Comparison of ENCODE assay signal across 25 cellular contexts in the genomic region with DNA sequence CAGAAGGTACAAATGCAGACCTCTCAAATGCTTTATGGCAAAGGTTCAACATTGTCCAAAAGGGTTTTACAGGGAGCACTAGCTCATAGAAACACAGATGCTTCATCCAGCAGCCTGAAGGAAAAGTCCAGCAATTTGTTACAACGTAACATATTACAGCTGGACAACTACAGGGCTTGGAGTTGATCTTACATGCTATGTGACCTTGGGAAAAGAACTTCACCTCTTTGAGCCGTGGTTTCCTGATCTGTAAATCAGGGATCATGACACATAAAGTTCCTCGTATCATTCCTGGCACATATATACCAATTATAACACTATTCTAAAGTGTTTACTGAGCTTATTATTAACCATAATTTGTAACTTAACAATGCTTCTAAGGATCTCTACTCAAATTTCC.
"Had no signal": no experiment of that assay in that cellular context is flagged by ENCODE, and none has a peak within 500 bp of the region (broad histone marks: within the 10 kb centered on the region; RNA-seq: fewer than 3 reads in every experiment).

No MANE protein-coding gene starts in this region.

- H3K4me1 ChIP-seq: left lung, lower lobe of right lung, right lobe of liver, transverse colon had no signal

- FAIRE-seq: colon, TTC549 had no signal

- H3K4me3 Mint-ChIP-seq: activated naive CD8-positive, alpha-beta T cell treated with anti-CD3 and anti-CD28 coated beads, Interleukin-2, amount 10 ng/mL, durations not matched to agents 7 days and 5 days; effector memory CD8-positive, alpha-beta T cell; immature natural killer cell; nephron progenitor cell; stimulated activated naive CD8-positive, alpha-beta T cell treated with anti-CD3 and anti-CD28 coated beads, Interleukin-15, amount 100 ng/mL, for 72 hours had no signal

- H3K4me3 ChIP-seq: heart left ventricle, left lung, lower lobe of right lung, mucosa of descending colon, right lobe of liver, transverse colon had no signal

- H3K36me3 ChIP-seq: neutrophil had no signal

- H3K27ac Mint-ChIP-seq: activated naive CD8-positive, alpha-beta T cell treated with anti-CD3 and anti-CD28 coated beads, Interleukin-2, amount 10 ng/mL, durations not matched to agents 7 days and 5 days; nephron progenitor cell had no signal

- H3K9me3 Mint-ChIP-seq: activated naive CD8-positive, alpha-beta T cell treated with anti-CD3 and anti-CD28 coated beads, Interleukin-2, amount 10 ng/mL, durations not matched to agents 7 days and 5 days; effector memory CD8-positive, alpha-beta T cell; immature natural killer cell; nephron progenitor cell; stimulated activated naive CD8-positive, alpha-beta T cell treated with anti-CD3 and anti-CD28 coated beads, Interleukin-15, amount 100 ng/mL, for 72 hours had no signal

- H3K27ac ChIP-seq: left lung, lower lobe of right lung, neutrophil, right lobe of liver, transverse colon, VCaP had no signal

- ATAC-seq: effector memory CD8-positive, alpha-beta T cell; heart left ventricle; left lung; lower lobe of right lung; mucosa of descending colon; right lobe of liver; stimulated activated naive CD8-positive, alpha-beta T cell treated with anti-CD3 and anti-CD28 coated beads, Interleukin-15, amount 100 ng/mL, for 72 hours had no signal

- DNase-seq: activated CD4-positive, alpha-beta T cell treated with anti-CD3 and anti-CD28 coated beads for 4 hours; activated CD4-positive, alpha-beta T cell treated with anti-CD3 and anti-CD28 coated beads, Interleukin-2, amount 50 U/mL, for 4 hours; activated effector memory CD4-positive, alpha-beta T cell treated with Interleukin-2 at 50 U/mL for 16 hours; activated naive CD4-positive, alpha-beta T cell treated with Interleukin-2 at 50 U/mL for 16 hours; activated naive CD8-positive, alpha-beta T cell treated with anti-CD3 and anti-CD28 coated beads, Interleukin-2, amount 10 ng/mL, durations not matched to agents 7 days and 5 days; amniotic stem cell; central memory CD4-positive, alpha-beta T cell; effector memory CD8-positive, alpha-beta T cell; foreskin fibroblast; heart left ventricle; hypothalamus; immature natural killer cell; left lung; lower lobe of right lung; mucosa of descending colon; nephron progenitor cell; right lobe of liver; stimulated activated CD4-positive, alpha-beta T cell treated with anti-CD3 and anti-CD28 coated beads, Interleukin-2, amount 100 ng/mL, for 48 hours; stimulated activated naive CD8-positive, alpha-beta T cell treated with anti-CD3 and anti-CD28 coated beads, Interleukin-15, amount 100 ng/mL, for 72 hours; T-helper 9 cell; transverse colon had no signal

- H3K27me3 ChIP-seq: heart left ventricle, left lung, right lobe of liver, transverse colon had no signal

- H3K27me3 Mint-ChIP-seq: activated naive CD8-positive, alpha-beta T cell treated with anti-CD3 and anti-CD28 coated beads, Interleukin-2, amount 10 ng/mL, durations not matched to agents 7 days and 5 days; effector memory CD8-positive, alpha-beta T cell; stimulated activated naive CD8-positive, alpha-beta T cell treated with anti-CD3 and anti-CD28 coated beads, Interleukin-15, amount 100 ng/mL, for 72 hours had no signal

- H3K9me3 ChIP-seq: heart left ventricle, left lung, lower lobe of right lung, mucosa of descending colon, neutrophil, right lobe of liver, transverse colon had no signal
